ENCODE assay signal across 8 cellular contexts in genomic region chr11:68312780-68313573, GRCh38. TPM values are rescaled to one million over a fixed set of nuclear protein-coding genes. Genes with fewer than 3 reads are reported as not detected.
DNase-seq lines count a peak whose midpoint lies in the region; ATAC-seq and TF ChIP-seq lines count a peak whose summit lies in the region.

No MANE protein-coding gene starts in this region.

- intact Hi-C loops in activated B cell treated with CpG ODN at 0.5 μM for 24 hours (cut with micrococcal nuclease): loop anchor here (5.0 kb wide), 2 partner anchors 69 to 134 kb away; no protein-coding TSS in a partner anchor

- H3K27ac Mint-ChIP-seq in activated B cell treated with CpG ODN at 0.5 μM for 24 hours: no peak overlapping the region

- no peaks in the 10 kb centered on the region for H3K36me3 Mint-ChIP-seq in activated B cell treated with CpG ODN at 0.5 μM for 24 hours (ENCODE audit: low read depth)

- CTCF ChIA-PET in activated B cell treated with CpG ODN at 0.5 μM for 24 hours (lab: Charles Lee): no interaction called here

- peaks cover 23% of the 10 kb centered on the region for H3K27me3 Mint-ChIP-seq in activated B cell treated with CpG ODN at 0.5 μM for 24 hours

- peak overlapping the region; percentile 83 for H3K4me3 Mint-ChIP-seq in activated B cell treated with CpG ODN at 0.5 μM for 24 hours

- peak; percentile 26 for ATAC-seq in activated B cell treated with CpG ODN at 0.5 μM for 24 hours (ENCODE audit: low read depth)
- peak; percentile 19 for ATAC-seq in omental fat pad (ENCODE audit: low FRiP score)
- no peak for ATAC-seq in GM19397 (IDR thresholded peaks at IDR 0.05; ENCODE audit: unreplicated experiment)
- ATAC-seq in HG03571 (IDR thresholded peaks at IDR 0.05; ENCODE audit: unreplicated experiment): no peak

- TF ChIP-seq CTCF in activated B cell treated with CpG ODN at 0.5 μM for 24 hours (IDR thresholded peaks at IDR 0.05) (no peak), fibroblast of mammary gland (conservative IDR thresholded peaks at IDR 0.05; ENCODE audit: control insufficient read depth, insufficient read depth, low read depth, low read length) (no peak), omental fat pad (IDR thresholded peaks at IDR 0.05) (no peak)

- POLR2A ChIA-PET in activated B cell treated with CpG ODN at 0.5 μM for 24 hours (lab: Charles Lee): no interaction called here

- peak overlapping the region; percentile 61 for H3K4me3 ChIP-seq in fibroblast of mammary gland (ENCODE audit: control insufficient read depth, low read depth, low read length)

- peaks cover 13% of the 10 kb centered on the region for H3K4me1 Mint-ChIP-seq in activated B cell treated with CpG ODN at 0.5 μM for 24 hours

- H3K9me3 Mint-ChIP-seq in activated B cell treated with CpG ODN at 0.5 μM for 24 hours: no peaks in the 10 kb centered on the region

- peak; percentile 54 for DNase-seq in stimulated activated CD4-positive, alpha-beta T cell treated with anti-CD3 and anti-CD28 coated beads, Interleukin-15, amount 100 ng/mL, for 24 hours
- no peak for DNase-seq in stimulated activated CD4-positive, alpha-beta T cell treated with anti-CD3 and anti-CD28 coated beads, Interleukin-12 subunit alpha, Interleukin-12 subunit beta, amount 100 ng/mL, for 4 hours
- DNase-seq in activated B cell treated with CpG ODN at 0.5 μM for 24 hours (peak; percentile 37), fibroblast of mammary gland (ENCODE audit: low read depth) (no peak), omental fat pad (ENCODE audit: low spot score) (no peak), cerebellar cortex (ENCODE audit: low spot score) (no peak)

RNA-seq across cellular contexts. Expression of gene LRP5, which starts 0.6 kb away (rescaled TPM):
- total RNA-seq in activated B cell treated with CpG ODN at 0.5 μM for 24 hours (7.7 and 8.7 TPM in 2 replicates), omental fat pad (10 to 100 TPM; 18.0 to 44.5 (median 34.6) TPM)

RNA-seq across cellular contexts. Expression of gene C11orf24, which starts 41.2 kb away (rescaled TPM):
- 75.5 and 78.0 TPM in 2 replicates for total RNA-seq in activated B cell treated with CpG ODN at 0.5 μM for 24 hours
- total RNA-seq in omental fat pad: 10 to 100 TPM; 16.4 to 31.2 (median 23.8) TPM

Comparison
In these comparisons a context has a peak if more than half of its experiments do, and no peak if none do; other contexts are left out.
1. DNase-seq: peak in stimulated activated CD4-positive, alpha-beta T cell treated with anti-CD3 and anti-CD28 coated beads, Interleukin-15, amount 100 ng/mL, for 24 hours (single experiment) and activated B cell treated with CpG ODN at 0.5 μM for 24 hours (single experiment); none in stimulated activated CD4-positive, alpha-beta T cell treated with anti-CD3 and anti-CD28 coated beads, Interleukin-12 subunit alpha, Interleukin-12 subunit beta, amount 100 ng/mL, for 4 hours (single experiment), fibroblast of mammary gland (single experiment), omental fat pad (single experiment) and cerebellar cortex (single experiment).
2. ATAC-seq: peak in activated B cell treated with CpG ODN at 0.5 μM for 24 hours (single experiment) and omental fat pad (single experiment); none in GM19397 (single experiment) and HG03571 (single experiment).